Comparison of ENCODE assay signal across 11 cellular contexts in genomic region chr6:157106487-157106886, GRCh38.
DNase-seq lines count a peak whose midpoint lies in the region; ATAC-seq, FAIRE-seq and TF ChIP-seq lines count a peak whose summit lies in the region.
"Had no signal": no experiment of that assay in that cellular context is flagged by ENCODE, and none has a peak within 500 bp of the region (broad histone marks: within the 10 kb centered on the region; RNA-seq: fewer than 3 reads in every experiment).

No MANE protein-coding gene starts in this region.

- H3K4me1 ChIP-seq in A549, result peaks cover 43% of the 10 kb centered on the region
- peaks cover 37% of the 10 kb centered on the region for H3K4me1 ChIP-seq in GM23248 (ENCODE audit: insufficient read depth)

- no peaks in the 10 kb centered on the region for H3K9me3 ChIP-seq in A549
- no peaks in the 10 kb centered on the region for H3K9me3 ChIP-seq in GM23248 (ENCODE audit: low read depth)

- H3K36me3 Mint-ChIP-seq in WTC11, result no peaks in the 10 kb centered on the region
- peaks cover 3 to 7% (median 7%) of the 10 kb centered on the region in 3 donors for H3K36me3 Mint-ChIP-seq in immature natural killer cell

- no peaks in the 10 kb centered on the region for H3K36me3 ChIP-seq in GM23248 (ENCODE audit: low read depth)

- no peak for TF ChIP-seq POLR2A in A549 (IDR thresholded peaks at IDR 0.05; ENCODE audit: low read length)

- no peak overlapping the region for H3K4me3 Mint-ChIP-seq in WTC11
- no peak overlapping the region for H3K4me3 Mint-ChIP-seq in immature natural killer cell
- H3K4me3 Mint-ChIP-seq: activated B cell treated with CpG ODN at 0.5 μM for 24 hours had no signal

- POLR2A ChIA-PET in A549 (lab: Yijun Ruan, JAX) (no interaction called here), WTC11 (lab: Charles Lee) (no interaction called here)

- H4K20me1 ChIP-seq in GM23248 (ENCODE audit: insufficient read depth), result no peaks in the 10 kb centered on the region

- H3K4me2 ChIP-seq in A549, result peak overlapping the region; percentile 89
- H3K4me2 ChIP-seq in GM23248 (ENCODE audit: unreplicated experiment), result peak overlapping the region; percentile 19

- TF ChIP-seq RAD21 in A549 (conservative IDR thresholded peaks at IDR 0.05 in 1 of 2, IDR thresholded peaks at IDR 0.05 in 1 of 2), result no peak

- intact Hi-C loops in posterior cingulate gyrus (cut with DNase I), result no loop called here

- H3K79me2 ChIP-seq in GM23248 (ENCODE audit: insufficient read depth), result 0 out of 2 replicates have a peak, but pooled peaks cover 25% of the 10 kb centered on the region

- CTCF ChIA-PET in A549 (lab: Yijun Ruan, JAX), result no interaction called here
- CTCF ChIA-PET in WTC11 (lab: Charles Lee), result no interaction called here

- H3K27ac ChIP-seq in A549 (peak overlapping the region in 1 of 2 experiments; percentile 24; a peak in 2 of 6 replicates), GM23248 (peak overlapping the region; percentile 97)

- peak overlapping the region; percentile 78; the same call in 1 of the 2 replicates for H3K9ac ChIP-seq in GM23248

- FAIRE-seq in A549 (lab: Jason Lieb, UNC), result no peak

- TF ChIP-seq EP300 in A549 (IDR thresholded peaks at IDR 0.05), result no peak

- in situ Hi-C loops in GM23248 (cut with MboI), result no loop called here

- no peaks in the 10 kb centered on the region for H3K9me2 ChIP-seq in GM23248 (ENCODE audit: insufficient read depth)

- no peak overlapping the region for H2AFZ ChIP-seq in GM23248

- H3K27me3 ChIP-seq in GM23248 (replicated peaks; ENCODE audit: insufficient read depth), result no peaks in the 10 kb centered on the region

- H3K27me3 Mint-ChIP-seq in WTC11 (ENCODE audit: low read depth), result no peaks in the 10 kb centered on the region
- H3K27me3 Mint-ChIP-seq in immature natural killer cell (ENCODE audit: low read depth in 3 of 3), result peaks cover 0 to 2% (median 2%) of the 10 kb centered on the region in 3 donors
- H3K27me3 Mint-ChIP-seq: activated B cell treated with CpG ODN at 0.5 μM for 24 hours had no signal

- peaks cover 44% of the 10 kb centered on the region for H3F3A ChIP-seq in GM23248 (ENCODE audit: insufficient read depth)

- TF ChIP-seq CTCF in A549 (IDR thresholded peaks at IDR 0.05) (no peak), WTC11 (IDR thresholded peaks at IDR 0.05) (no peak)

- no peak overlapping the region for H3K4me3 ChIP-seq in A549
- no peak overlapping the region for H3K4me3 ChIP-seq in GM23248

- H3K27ac Mint-ChIP-seq in WTC11, result peak overlapping the region; percentile 69
- H3K27ac Mint-ChIP-seq in immature natural killer cell, result peak overlapping the region; percentile 9 to 79 (median 44)
- H3K27ac Mint-ChIP-seq: activated B cell treated with CpG ODN at 0.5 μM for 24 hours had no signal

- 21% methylated on average over 2 of the region's 2 CpGs for WGBS in A549 (ENCODE audit: missing lambda C conversion rate)
- WGBS in GM23248 (ENCODE audit: low coverage in 1 of 2, low lambda C conversion rate in 2 of 2, missing lambda C conversion rate in 2 of 2), 2 experiments, result 19% methylated on average over 2 of the region's 2 CpGs

- peak; percentile 74 to 82; a peak in 5 of 6 replicates for ATAC-seq in A549
- no peak for ATAC-seq in WTC11
- no peak for ATAC-seq in GM21390 (IDR thresholded peaks at IDR 0.05; ENCODE audit: unreplicated experiment)

- DNase-seq in A549 (ENCODE audit: low read depth in 1 of 2, low spot score in 1 of 2), result peak; percentile 28 to 47
- peak; percentile 84 for DNase-seq in GM23248
- no peak for DNase-seq in WTC11 (ENCODE audit: low spot score)
- no peak for DNase-seq in immature natural killer cell
- DNase-seq in GDM1 (lab: John Stamatoyannopoulos, UW), result no peak
- DNase-seq in posterior cingulate gyrus, result no peak
- no peak for DNase-seq in activated CD4-positive, alpha-beta T cell treated with anti-CD3 and anti-CD28 coated beads for 1 hour
- DNase-seq: activated B cell treated with CpG ODN at 0.5 μM for 24 hours, cortex of kidney, NCI-H446 had no signal

- H3K4me1 Mint-ChIP-seq in WTC11 (peaks cover 3% of the 10 kb centered on the region; the same call in 1 of the 2 replicates), immature natural killer cell (peaks cover 54 to 66% of the 10 kb centered on the region in 2 donors)

- H3K9me3 Mint-ChIP-seq in WTC11 (no peaks in the 10 kb centered on the region), immature natural killer cell (no peaks in the 10 kb centered on the region)
- H3K9me3 Mint-ChIP-seq: activated B cell treated with CpG ODN at 0.5 μM for 24 hours had no signal

TF ChIP-seq in A549, 52 proteins besides CTCF, POLR2A, EP300 and RAD21:
- TF ChIP-seq EHF (CRISPR knock-in tag; IDR thresholded peaks at IDR 0.05), result no peak
- no peak for TF ChIP-seq FOSL2 (IDR thresholded peaks at IDR 0.05)
- peak; percentile 35 for TF ChIP-seq FOSL2 (CRISPR knock-in tag; IDR thresholded peaks at IDR 0.05)
- no peak for TF ChIP-seq HOXA7 (CRISPR knock-in tag; IDR thresholded peaks at IDR 0.05)
TF ChIP-seq in A549: peak in this region for 1.

TF ChIP-seq in WTC11, 78 proteins besides CTCF, POLR2A, EP300 and RAD21 (continues in another document):
- TF ChIP-seq ERG (CRISPR knock-in tag; IDR thresholded peaks at IDR 0.05) (no peak), STAT6 (CRISPR knock-in tag; conservative IDR thresholded peaks at IDR 0.05; ENCODE audit: low read depth) (no peak), ZNF512 (CRISPR knock-in tag; IDR thresholded peaks at IDR 0.05; ENCODE audit: borderline replicate concordance) (no peak), ZNF671 (CRISPR knock-in tag; IDR thresholded peaks at IDR 0.05) (no peak), MLX (CRISPR knock-in tag; IDR thresholded peaks at IDR 0.05) (no peak), USF1 (CRISPR knock-in tag; IDR thresholded peaks at IDR 0.05) (no peak), JAZF1 (CRISPR knock-in tag; IDR thresholded peaks at IDR 0.05) (no peak), ZNF416 (CRISPR knock-in tag; IDR thresholded peaks at IDR 0.05) (no peak), IRF1 (CRISPR knock-in tag; IDR thresholded peaks at IDR 0.05) (no peak), ZNF138 (CRISPR knock-in tag; conservative IDR thresholded peaks at IDR 0.05) (no peak)

Comparison
In these comparisons a context has a peak if more than half of its experiments do, and no peak if none do; other contexts are left out.
1. ATAC-seq: peak in A549 (2 of 2); none in WTC11 (single experiment) and GM21390 (single experiment).
2. DNase-seq: peak in A549 (2 of 2) and GM23248 (single experiment); none in WTC11 (single experiment), immature natural killer cell (0 of 3), GDM1 (single experiment), posterior cingulate gyrus (0 of 10) and activated CD4-positive, alpha-beta T cell treated with anti-CD3 and anti-CD28 coated beads for 1 hour (single experiment).